2 cellular contexts compared by ENCODE assay signal in genomic region chr14:21317433-21317832, GRCh38.
TF ChIP-seq lines count a peak whose summit lies in the region.

No MANE protein-coding gene starts in this region.

TF ChIP-seq in SK-N-SH, 30 proteins besides CTCF, POLR2A, EP300 and RAD21 (continued from another document):
- peak; percentile 41; the same call in 1 of the 2 replicates for TF ChIP-seq REST (IDR thresholded peaks at IDR 0.05; ENCODE audit: low read depth, low read length)
- no peak for TF ChIP-seq MEF2A (IDR thresholded peaks at IDR 0.05; ENCODE audit: borderline replicate concordance, low read depth)

TF ChIP-seq in SK-N-SH treated with all-trans-retinoic acid at 6 μM for 48 hours, 23 proteins besides CTCF, POLR2A, EP300 and RAD21 (continued from another document):
- TF ChIP-seq OSR1 (CRISPR knock-in tag; IDR thresholded peaks at IDR 0.05) (no peak), SNAI2 (CRISPR knock-in tag; IDR thresholded peaks at IDR 0.05) (no peak)
- TF ChIP-seq, protein P1, sequence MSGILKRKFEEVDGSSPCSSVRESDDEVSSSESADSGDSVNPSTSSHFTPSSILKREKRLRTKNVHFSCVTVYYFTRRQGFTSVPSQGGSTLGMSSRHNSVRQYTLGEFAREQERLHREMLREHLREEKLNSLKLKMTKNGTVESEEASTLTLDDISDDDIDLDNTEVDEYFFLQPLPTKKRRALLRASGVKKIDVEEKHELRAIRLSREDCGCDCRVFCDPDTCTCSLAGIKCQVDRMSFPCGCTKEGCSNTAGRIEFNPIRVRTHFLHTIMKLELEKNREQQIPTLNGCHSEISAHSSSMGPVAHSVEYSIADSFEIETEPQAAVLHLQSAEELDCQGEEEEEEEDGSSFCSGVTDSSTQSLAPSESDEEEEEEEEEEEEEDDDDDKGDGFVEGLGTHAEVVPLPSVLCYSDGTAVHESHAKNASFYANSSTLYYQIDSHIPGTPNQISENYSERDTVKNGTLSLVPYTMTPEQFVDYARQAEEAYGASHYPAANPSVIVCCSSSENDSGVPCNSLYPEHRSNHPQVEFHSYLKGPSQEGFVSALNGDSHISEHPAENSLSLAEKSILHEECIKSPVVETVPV (CRISPR knock-in tag; IDR thresholded peaks at IDR 0.05) = no peak
